Comparison of ENCODE assay signal across 1 cellular context in genomic region chr2:108786354-108787208, GRCh38.
TF ChIP-seq lines count a peak whose summit lies in the region.

Gene CCDC138, plus strand, starts transcription at chr2:108786771. Its CDS starts 52 bp downstream, at chr2:108786823.

TF ChIP-seq in K562, 482 proteins besides CTCF, POLR2A, EP300 and RAD21 (continued from another document and continues in another):
- TF ChIP-seq ZBTB43 (CRISPR knock-in tag; IDR thresholded peaks at IDR 0.05) (no peak), ZBTB5 (IDR thresholded peaks at IDR 0.05) (no peak), RBM25 (IDR thresholded peaks at IDR 0.05; ENCODE audit: low read depth, low read length, severe bottlenecking) (peak; percentile 78), ZBTB26 (CRISPR knock-in tag; IDR thresholded peaks at IDR 0.05) (0 out of 2 replicates have a peak, but pooled peaks have one; percentile 40), HDAC1 (IDR thresholded peaks at IDR 0.05) (peak in 1 of 2 experiments; percentile 72; a peak in 2 of 4 replicates), RB1 (IDR thresholded peaks at IDR 0.05; ENCODE audit: low read depth) (peak; percentile 68; the same call in 1 of the 2 replicates), EGR1 (conservative IDR thresholded peaks at IDR 0.05) (peak; percentile 75), CREB1 (IDR thresholded peaks at IDR 0.05) (peak; percentile 76), CREB1 (CRISPR knock-in tag; IDR thresholded peaks at IDR 0.05) (peak; percentile 87), STAT6 (CRISPR knock-in tag; IDR thresholded peaks at IDR 0.05) (0 out of 2 replicates have a peak, but pooled peaks have one; percentile 61), CHD7 (IDR thresholded peaks at IDR 0.05; ENCODE audit: low read depth, low read length) (no peak), POLR3A (IDR thresholded peaks at IDR 0.05; ENCODE audit: borderline replicate concordance, extremely low read depth, insufficient read depth, insufficient read length) (no peak), FIP1L1 (IDR thresholded peaks at IDR 0.05; ENCODE audit: low read depth, low read length, poor library complexity, severe bottlenecking) (peak; percentile 80), CREBBP (IDR thresholded peaks at IDR 0.05; ENCODE audit: low read depth, low read length) (no peak), NEUROD1 (IDR thresholded peaks at IDR 0.05; ENCODE audit: borderline replicate concordance, low read depth, low read length, partially characterized antibody) (peak; percentile 10), TCFL5 (CRISPR knock-in tag; conservative IDR thresholded peaks at IDR 0.05) (no peak), ZBTB12 (CRISPR knock-in tag; IDR thresholded peaks at IDR 0.05) (peak; percentile 65), RCOR1 (IDR thresholded peaks at IDR 0.05; ENCODE audit: borderline replicate concordance in 1 of 2, low read depth in 2 of 2, low read length in 2 of 2) (peak in 1 of 2 experiments; percentile 51; a peak in 2 of 4 replicates), ZMIZ1 (IDR thresholded peaks at IDR 0.05; ENCODE audit: low read depth in 2 of 2, low read length in 2 of 2) (no peak), TRIM25 (IDR thresholded peaks at IDR 0.05; ENCODE audit: borderline replicate concordance) (no peak), RFX7 (CRISPR knock-in tag; IDR thresholded peaks at IDR 0.05) (no peak), CTBP1 (IDR thresholded peaks at IDR 0.05; ENCODE audit: borderline replicate concordance) (peak; percentile 80), EP400 (IDR thresholded peaks at IDR 0.05) (peak; percentile 36; the same call in 1 of the 2 replicates), NR1H2 (CRISPR knock-in tag; IDR thresholded peaks at IDR 0.05) (0 out of 2 replicates have a peak, but pooled peaks have one; percentile 41), NR3C1 (CRISPR knock-in tag; IDR thresholded peaks at IDR 0.05) (0 out of 2 replicates have a peak, but pooled peaks have one; percentile 27)
